ENCODE assay signal across 16 cellular contexts in the genomic region with DNA sequence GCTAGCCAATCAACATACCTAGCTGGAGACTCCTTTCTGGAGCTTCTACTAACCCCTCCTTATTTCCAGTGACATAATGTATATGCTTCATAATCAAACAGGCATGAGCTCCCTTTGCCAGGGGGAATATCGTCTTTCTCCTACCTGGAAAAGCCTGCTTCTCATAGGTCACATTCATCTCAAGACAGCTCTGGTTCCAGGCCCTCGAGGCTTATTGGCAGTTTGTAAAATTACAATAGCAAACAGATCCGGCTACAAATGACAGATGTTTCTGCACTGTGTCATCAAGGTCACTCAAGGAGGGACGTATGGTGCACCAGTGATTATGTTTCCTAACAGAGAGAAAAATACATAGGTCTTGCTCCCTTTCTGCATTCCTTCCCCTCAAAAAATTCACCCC.
DNase-seq lines count a peak whose midpoint lies in the region; ATAC-seq and TF ChIP-seq lines count a peak whose summit lies in the region.
"Had no signal": no experiment of that assay in that cellular context is flagged by ENCODE, and none has a peak within 500 bp of the region (broad histone marks: within the 10 kb centered on the region; RNA-seq: fewer than 3 reads in every experiment).

No MANE protein-coding gene starts in this region.

- peaks cover 12 to 86% of the 10 kb centered on the region in 2 experiments for H3K36me3 ChIP-seq in SK-N-SH (replicated peaks in 1 of 2; ENCODE audit: control insufficient read depth in 1 of 2, insufficient read depth in 2 of 2, low read length in 1 of 2)
- H3K36me3 ChIP-seq: BLaER1 treated with 17β-estradiol and CSF1 and Interleukin-3, amounts not matched to agents 10 nM and 100 nM; HAP-1 had no signal

- H3K4me1 ChIP-seq in SK-N-SH (ENCODE audit: control insufficient read depth in 1 of 2, insufficient read depth in 2 of 2, low read depth in 1 of 2, low read length in 1 of 2) (peaks cover 10 to 29% of the 10 kb centered on the region in 2 experiments; a peak in 3 of 4 replicates), H9 (ENCODE audit: insufficient read depth, low read length) (0 out of 2 replicates have a peak, but pooled peaks cover 4% of the 10 kb centered on the region)
- H3K4me1 ChIP-seq: HAP-1 had no signal

- no peak overlapping the region for H4K5ac ChIP-seq in H9 (ENCODE audit: insufficient read length, low read depth, low read length)

- H3K56ac ChIP-seq in H9 (ENCODE audit: insufficient read length, low read depth, low read length): no peak overlapping the region

- H4K8ac ChIP-seq in H9 (replicated peaks; ENCODE audit: insufficient read length, low read depth, low read length): no peak overlapping the region

- no peak overlapping the region for H4K91ac ChIP-seq in H9 (ENCODE audit: insufficient read length, low read depth, low read length)

- no peak overlapping the region for H2BK5ac ChIP-seq in H9 (ENCODE audit: insufficient read length, low read length)

- H2BK15ac ChIP-seq in H9 (ENCODE audit: low read depth, low read length): no peak overlapping the region

- H3K9me3 ChIP-seq in SK-N-SH (peaks cover 21% of the 10 kb centered on the region), H9 (ENCODE audit: control insufficient read depth, low read depth, low read length) (peaks cover 12% of the 10 kb centered on the region)

- H3K18ac ChIP-seq in H9 (ENCODE audit: insufficient read length, low read depth, low read length): no peak overlapping the region

- H3K4me3 ChIP-seq in SK-N-SH (ENCODE audit: low read depth in 2 of 2, low read length in 1 of 2): no peak overlapping the region; a peak in 1 of 4 replicates
- H3K4me3 ChIP-seq: BLaER1 treated with 17β-estradiol and CSF1 and Interleukin-3, amounts not matched to agents 10 nM and 100 nM; HAP-1 had no signal

- peaks cover 16 to 25% of the 10 kb centered on the region in 2 experiments for H3K9me3 Mint-ChIP-seq in H9

- H3K4me1 Mint-ChIP-seq in H9: peaks cover 12 to 13% of the 10 kb centered on the region in 2 experiments

- H3T11ph ChIP-seq in H9 (ENCODE audit: low read length): no peak overlapping the region

- 0 out of 7 replicates have a peak overlapping the region, but pooled peaks of 1 of the 3 experiments have one; percentile 45 for H3K27ac Mint-ChIP-seq in H9
- H3K27ac Mint-ChIP-seq: CD4-positive, alpha-beta T cell had no signal

- no peak overlapping the region for H2BK20ac ChIP-seq in H9 (ENCODE audit: low read depth, low read length, poor library complexity, severe bottlenecking)

- no peaks in the 10 kb centered on the region for H3K27me3 Mint-ChIP-seq in H9 (ENCODE audit: low read depth)

- H3K9me2 ChIP-seq in SK-N-SH: no peaks in the 10 kb centered on the region

- TF ChIP-seq CTCF in SK-N-SH (IDR thresholded peaks at IDR 0.05): no peak
- no peak for TF ChIP-seq CTCF in H9 (conservative IDR thresholded peaks at IDR 0.05)

- H3K79me2 ChIP-seq in SK-N-SH (ENCODE audit: insufficient read depth) (no peaks in the 10 kb centered on the region), H9 (ENCODE audit: insufficient read depth, low read length) (no peaks in the 10 kb centered on the region)

- H2BK12ac ChIP-seq in H9 (ENCODE audit: insufficient read length, low read depth, low read length): no peak overlapping the region

- peaks cover 7% of the 10 kb centered on the region for H3F3A ChIP-seq in SK-N-SH (replicated peaks; ENCODE audit: insufficient read depth)

- no peak overlapping the region for H3K27ac ChIP-seq in SK-N-SH (ENCODE audit: low read depth in 2 of 2, low read length in 1 of 2)
- H3K27ac ChIP-seq in H9 (ENCODE audit: insufficient read length, low read depth, low read length): no peak overlapping the region
- H3K27ac ChIP-seq: BLaER1 treated with 17β-estradiol and CSF1 and Interleukin-3, amounts not matched to agents 10 nM and 100 nM; HL-60 had no signal

- no peak for TF ChIP-seq RAD21 in SK-N-SH (IDR thresholded peaks at IDR 0.05; ENCODE audit: low read length)

- WGBS in SK-N-SH (ENCODE audit: low lambda C conversion rate): 71% methylated on average over 4 of the region's 4 CpGs
- WGBS in H9 (ENCODE audit: extremely low coverage, insufficient read length, low lambda C conversion rate): no CpG with 5 or more reads among the region's 4 CpGs

- no peak overlapping the region for H3K4me3 Mint-ChIP-seq in H9
- H3K4me3 Mint-ChIP-seq: CD4-positive, alpha-beta T cell had no signal

- POLR2A ChIA-PET in SK-N-SH (lab: Yijun Ruan, JAX): no interaction called here

- peaks cover 9 to 18% (median 10%) of the 10 kb centered on the region in 3 experiments for H3K36me3 Mint-ChIP-seq in H9 (ENCODE audit: insufficient read depth in 1 of 3, low read depth in 3 of 3)

- DNase-seq in NCI-H524 (lab: John Stamatoyannopoulos, UW) (peak; percentile 9 to 81), NCI-H524 treated with DMSO at 0.1 percent for 48 hours (lab: John Stamatoyannopoulos, UW) (no peak), DMS53 (lab: John Stamatoyannopoulos, UW) (peak; percentile 41), NCI-H2171 treated with DMSO at 0.1 percent for 48 hours (lab: John Stamatoyannopoulos, UW) (peak; percentile 72), islet precursor cell (peak; percentile 38), SK-N-SH (no peak), H9 (no peak)
- DNase-seq: ACHN; CD4-positive, alpha-beta T cell; DND-41; GDM1; GOT3 had no signal

- no peak for TF ChIP-seq EP300 in SK-N-SH (IDR thresholded peaks at IDR 0.05; ENCODE audit: borderline replicate concordance in 1 of 2, low read depth in 1 of 2, low read length in 1 of 2)

- H2BK120ac ChIP-seq in H9 (ENCODE audit: low read depth, low read length, poor library complexity, severe bottlenecking): no peak overlapping the region

- H3K9ac ChIP-seq in SK-N-SH (no peak overlapping the region), H9 (ENCODE audit: extremely low read depth, insufficient read length, low read length) (no peak overlapping the region)
- H3K9ac ChIP-seq: BLaER1 treated with 17β-estradiol and CSF1 and Interleukin-3, amounts not matched to agents 10 nM and 100 nM had no signal

- H3K4ac ChIP-seq in H9 (ENCODE audit: low read depth, low read length): no peak overlapping the region

- CTCF ChIA-PET in SK-N-SH (lab: Yijun Ruan, JAX): no interaction called here

- no peaks in the 10 kb centered on the region for H3K79me1 ChIP-seq in H9 (ENCODE audit: insufficient read depth, low read depth, low read length, poor library complexity, severe bottlenecking)

- H3K4me2 ChIP-seq in SK-N-SH: no peak overlapping the region
- no peak overlapping the region for H3K4me2 ChIP-seq in H9 (ENCODE audit: insufficient read depth, insufficient read length, low read length)
- H3K4me2 ChIP-seq: BLaER1 treated with 17β-estradiol and CSF1 and Interleukin-3, amounts not matched to agents 10 nM and 100 nM had no signal

- ATAC-seq in HG02642 (IDR thresholded peaks at IDR 0.05; ENCODE audit: poor library complexity, unreplicated experiment): no peak

- H2AFZ ChIP-seq in SK-N-SH (ENCODE audit: low read depth) (no peak overlapping the region), H9 (ENCODE audit: low read length) (no peak overlapping the region)

- H2AK5ac ChIP-seq in H9 (ENCODE audit: insufficient read length, low read length): no peak overlapping the region

- no peaks in the 10 kb centered on the region for H3K23me2 ChIP-seq in H9 (ENCODE audit: insufficient read length, low read depth, low read length, poor library complexity, severe bottlenecking)

- H3K27me3 ChIP-seq in SK-N-SH (ENCODE audit: insufficient read depth) (no peaks in the 10 kb centered on the region), H9 (ENCODE audit: insufficient read depth, low read length) (no peaks in the 10 kb centered on the region)
- H3K27me3 ChIP-seq: BLaER1 treated with 17β-estradiol and CSF1 and Interleukin-3, amounts not matched to agents 10 nM and 100 nM had no signal

- H3K23ac ChIP-seq in H9 (ENCODE audit: insufficient read length, low read depth, low read length): no peak overlapping the region

- no peak overlapping the region for H3K14ac ChIP-seq in H9 (ENCODE audit: insufficient read depth, low read length)

- H4K20me1 ChIP-seq in SK-N-SH (ENCODE audit: insufficient read depth) (no peaks in the 10 kb centered on the region), H9 (ENCODE audit: control insufficient read depth, insufficient read depth, insufficient read length) (no peaks in the 10 kb centered on the region)
- H4K20me1 ChIP-seq: BLaER1 treated with 17β-estradiol and CSF1 and Interleukin-3, amounts not matched to agents 10 nM and 100 nM had no signal

TF ChIP-seq in SK-N-SH, 30 proteins besides CTCF, POLR2A, EP300 and RAD21 (continues in another document):
- TF ChIP-seq TCF12 (IDR thresholded peaks at IDR 0.05): no peak
- TF ChIP-seq ELF1 (IDR thresholded peaks at IDR 0.05): no peak
- TF ChIP-seq, protein P1, sequence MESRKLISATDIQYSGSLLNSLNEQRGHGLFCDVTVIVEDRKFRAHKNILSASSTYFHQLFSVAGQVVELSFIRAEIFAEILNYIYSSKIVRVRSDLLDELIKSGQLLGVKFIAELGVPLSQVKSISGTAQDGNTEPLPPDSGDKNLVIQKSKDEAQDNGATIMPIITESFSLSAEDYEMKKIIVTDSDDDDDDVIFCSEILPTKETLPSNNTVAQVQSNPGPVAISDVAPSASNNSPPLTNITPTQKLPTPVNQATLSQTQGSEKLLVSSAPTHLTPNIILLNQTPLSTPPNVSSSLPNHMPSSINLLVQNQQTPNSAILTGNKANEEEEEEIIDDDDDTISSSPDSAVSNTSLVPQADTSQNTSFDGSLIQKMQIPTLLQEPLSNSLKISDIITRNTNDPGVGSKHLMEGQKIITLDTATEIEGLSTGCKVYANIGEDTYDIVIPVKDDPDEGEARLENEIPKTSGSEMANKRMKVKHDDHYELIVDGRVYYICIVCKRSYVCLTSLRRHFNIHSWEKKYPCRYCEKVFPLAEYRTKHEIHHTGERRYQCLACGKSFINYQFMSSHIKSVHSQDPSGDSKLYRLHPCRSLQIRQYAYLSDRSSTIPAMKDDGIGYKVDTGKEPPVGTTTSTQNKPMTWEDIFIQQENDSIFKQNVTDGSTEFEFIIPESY (IDR thresholded peaks at IDR 0.05; ENCODE audit: borderline replicate concordance, low read depth): no peak
- TF ChIP-seq FOXJ3 (CRISPR knock-in tag; IDR thresholded peaks at IDR 0.05): no peak
- TF ChIP-seq NFIC (IDR thresholded peaks at IDR 0.05; ENCODE audit: borderline replicate concordance): no peak
- no peak for TF ChIP-seq TAF1 (IDR thresholded peaks at IDR 0.05; ENCODE audit: borderline replicate concordance, low read depth, low read length)
- TF ChIP-seq RFX5 (IDR thresholded peaks at IDR 0.05; ENCODE audit: low read length): no peak
- no peak for TF ChIP-seq MXI1 (IDR thresholded peaks at IDR 0.05; ENCODE audit: low read depth, low read length)
- TF ChIP-seq FOXM1 (IDR thresholded peaks at IDR 0.05; ENCODE audit: low read depth): no peak
- TF ChIP-seq YY1 (IDR thresholded peaks at IDR 0.05; ENCODE audit: low read depth): no peak
- TF ChIP-seq NRF1 (IDR thresholded peaks at IDR 0.05; ENCODE audit: low read depth, low read length): no peak
- TF ChIP-seq CHD2 (IDR thresholded peaks at IDR 0.05; ENCODE audit: low read length, partially characterized antibody): no peak
- TF ChIP-seq GATA2 (CRISPR knock-in tag; IDR thresholded peaks at IDR 0.05): no peak
- TF ChIP-seq TEAD4 (IDR thresholded peaks at IDR 0.05; ENCODE audit: borderline replicate concordance, insufficient read depth): no peak
- no peak for TF ChIP-seq GABPA (IDR thresholded peaks at IDR 0.05; ENCODE audit: low read depth)
- no peak for TF ChIP-seq JUND (IDR thresholded peaks at IDR 0.05)

Comparison
In these comparisons a context has a peak if more than half of its experiments do, and no peak if none do; other contexts are left out.
1. DNase-seq: peak in NCI-H524 (2 of 2), DMS53 (single experiment), NCI-H2171 treated with DMSO at 0.1 percent for 48 hours (single experiment) and islet precursor cell (single experiment); none in NCI-H524 treated with DMSO at 0.1 percent for 48 hours (single experiment), SK-N-SH (single experiment) and H9 (single experiment).